In genomic region chr6:139374357-139375238, GRCh38 we compare ENCODE assay signal across 1 cellular context.
TF ChIP-seq lines count a peak whose summit lies in the region.

CITED2 (minus strand) TSS chr6:139374648; CDS start chr6:139373944, 704 bp downstream.

TF ChIP-seq in HepG2, 621 proteins besides CTCF, POLR2A, EP300 and RAD21 (continued from another document and continues in another):
- TF ChIP-seq MTERF4 (CRISPR knock-in tag; IDR thresholded peaks at IDR 0.05), result peak; percentile 62; the same call in 1 of the 2 replicates
- peak; percentile 93; the same call in 1 of the 2 replicates for TF ChIP-seq ZFP36L2 (CRISPR knock-in tag; IDR thresholded peaks at IDR 0.05)
- peak; percentile 64 for TF ChIP-seq ZNF652 (CRISPR knock-in tag; IDR thresholded peaks at IDR 0.05; ENCODE audit: borderline replicate concordance, low read depth)
- TF ChIP-seq TOPORS (CRISPR knock-in tag; IDR thresholded peaks at IDR 0.05), result peak; percentile 92
- no peak for TF ChIP-seq GRHL1 (CRISPR knock-in tag; conservative IDR thresholded peaks at IDR 0.05)
- peak; percentile 98 for TF ChIP-seq KDM4B (CRISPR knock-in tag; IDR thresholded peaks at IDR 0.05)
- peak; percentile 92 for TF ChIP-seq ZNF292 (CRISPR knock-in tag; IDR thresholded peaks at IDR 0.05; ENCODE audit: borderline replicate concordance, low read depth)
- TF ChIP-seq, protein P1, sequence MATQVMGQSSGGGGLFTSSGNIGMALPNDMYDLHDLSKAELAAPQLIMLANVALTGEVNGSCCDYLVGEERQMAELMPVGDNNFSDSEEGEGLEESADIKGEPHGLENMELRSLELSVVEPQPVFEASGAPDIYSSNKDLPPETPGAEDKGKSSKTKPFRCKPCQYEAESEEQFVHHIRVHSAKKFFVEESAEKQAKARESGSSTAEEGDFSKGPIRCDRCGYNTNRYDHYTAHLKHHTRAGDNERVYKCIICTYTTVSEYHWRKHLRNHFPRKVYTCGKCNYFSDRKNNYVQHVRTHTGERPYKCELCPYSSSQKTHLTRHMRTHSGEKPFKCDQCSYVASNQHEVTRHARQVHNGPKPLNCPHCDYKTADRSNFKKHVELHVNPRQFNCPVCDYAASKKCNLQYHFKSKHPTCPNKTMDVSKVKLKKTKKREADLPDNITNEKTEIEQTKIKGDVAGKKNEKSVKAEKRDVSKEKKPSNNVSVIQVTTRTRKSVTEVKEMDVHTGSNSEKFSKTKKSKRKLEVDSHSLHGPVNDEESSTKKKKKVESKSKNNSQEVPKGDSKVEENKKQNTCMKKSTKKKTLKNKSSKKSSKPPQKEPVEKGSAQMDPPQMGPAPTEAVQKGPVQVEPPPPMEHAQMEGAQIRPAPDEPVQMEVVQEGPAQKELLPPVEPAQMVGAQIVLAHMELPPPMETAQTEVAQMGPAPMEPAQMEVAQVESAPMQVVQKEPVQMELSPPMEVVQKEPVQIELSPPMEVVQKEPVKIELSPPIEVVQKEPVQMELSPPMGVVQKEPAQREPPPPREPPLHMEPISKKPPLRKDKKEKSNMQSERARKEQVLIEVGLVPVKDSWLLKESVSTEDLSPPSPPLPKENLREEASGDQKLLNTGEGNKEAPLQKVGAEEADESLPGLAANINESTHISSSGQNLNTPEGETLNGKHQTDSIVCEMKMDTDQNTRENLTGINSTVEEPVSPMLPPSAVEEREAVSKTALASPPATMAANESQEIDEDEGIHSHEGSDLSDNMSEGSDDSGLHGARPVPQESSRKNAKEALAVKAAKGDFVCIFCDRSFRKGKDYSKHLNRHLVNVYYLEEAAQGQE (IDR thresholded peaks at IDR 0.05; ENCODE audit: borderline replicate concordance in 1 of 2, low read depth in 1 of 2, low read length in 2 of 2), result peak in 1 of 2 experiments; percentile 89; a peak in 2 of 4 replicates
- TF ChIP-seq, protein P2, sequence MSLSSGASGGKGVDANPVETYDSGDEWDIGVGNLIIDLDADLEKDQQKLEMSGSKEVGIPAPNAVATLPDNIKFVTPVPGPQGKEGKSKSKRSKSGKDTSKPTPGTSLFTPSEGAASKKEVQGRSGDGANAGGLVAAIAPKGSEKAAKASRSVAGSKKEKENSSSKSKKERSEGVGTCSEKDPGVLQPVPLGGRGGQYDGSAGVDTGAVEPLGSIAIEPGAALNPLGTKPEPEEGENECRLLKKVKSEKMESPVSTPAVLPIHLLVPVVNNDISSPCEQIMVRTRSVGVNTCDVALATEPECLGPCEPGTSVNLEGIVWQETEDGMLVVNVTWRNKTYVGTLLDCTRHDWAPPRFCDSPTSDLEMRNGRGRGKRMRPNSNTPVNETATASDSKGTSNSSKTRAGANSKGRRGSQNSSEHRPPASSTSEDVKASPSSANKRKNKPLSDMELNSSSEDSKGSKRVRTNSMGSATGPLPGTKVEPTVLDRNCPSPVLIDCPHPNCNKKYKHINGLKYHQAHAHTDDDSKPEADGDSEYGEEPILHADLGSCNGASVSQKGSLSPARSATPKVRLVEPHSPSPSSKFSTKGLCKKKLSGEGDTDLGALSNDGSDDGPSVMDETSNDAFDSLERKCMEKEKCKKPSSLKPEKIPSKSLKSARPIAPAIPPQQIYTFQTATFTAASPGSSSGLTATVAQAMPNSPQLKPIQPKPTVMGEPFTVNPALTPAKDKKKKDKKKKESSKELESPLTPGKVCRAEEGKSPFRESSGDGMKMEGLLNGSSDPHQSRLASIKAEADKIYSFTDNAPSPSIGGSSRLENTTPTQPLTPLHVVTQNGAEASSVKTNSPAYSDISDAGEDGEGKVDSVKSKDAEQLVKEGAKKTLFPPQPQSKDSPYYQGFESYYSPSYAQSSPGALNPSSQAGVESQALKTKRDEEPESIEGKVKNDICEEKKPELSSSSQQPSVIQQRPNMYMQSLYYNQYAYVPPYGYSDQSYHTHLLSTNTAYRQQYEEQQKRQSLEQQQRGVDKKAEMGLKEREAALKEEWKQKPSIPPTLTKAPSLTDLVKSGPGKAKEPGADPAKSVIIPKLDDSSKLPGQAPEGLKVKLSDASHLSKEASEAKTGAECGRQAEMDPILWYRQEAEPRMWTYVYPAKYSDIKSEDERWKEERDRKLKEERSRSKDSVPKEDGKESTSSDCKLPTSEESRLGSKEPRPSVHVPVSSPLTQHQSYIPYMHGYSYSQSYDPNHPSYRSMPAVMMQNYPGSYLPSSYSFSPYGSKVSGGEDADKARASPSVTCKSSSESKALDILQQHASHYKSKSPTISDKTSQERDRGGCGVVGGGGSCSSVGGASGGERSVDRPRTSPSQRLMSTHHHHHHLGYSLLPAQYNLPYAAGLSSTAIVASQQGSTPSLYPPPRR (CRISPR knock-in tag; IDR thresholded peaks at IDR 0.05; ENCODE audit: borderline replicate concordance), result peak; percentile 86
- 0 out of 2 replicates have a peak, but pooled peaks have one; percentile 49 for TF ChIP-seq ZNF879 (CRISPR knock-in tag; IDR thresholded peaks at IDR 0.05)
- TF ChIP-seq MAFF (IDR thresholded peaks at IDR 0.05; ENCODE audit: low read depth, low read length), result no peak
- peak; percentile 89; the same call in 1 of the 2 replicates for TF ChIP-seq MAF1 (CRISPR knock-in tag; IDR thresholded peaks at IDR 0.05; ENCODE audit: borderline replicate concordance)
- TF ChIP-seq GATAD2A (CRISPR knock-in tag; IDR thresholded peaks at IDR 0.05), result peak; percentile 92
- peak; percentile 82 for TF ChIP-seq ZNF576 (CRISPR knock-in tag; IDR thresholded peaks at IDR 0.05)
- peak; percentile 92 for TF ChIP-seq HDAC1 (CRISPR knock-in tag; IDR thresholded peaks at IDR 0.05)
- TF ChIP-seq ZNF773 (CRISPR knock-in tag; IDR thresholded peaks at IDR 0.05; ENCODE audit: borderline replicate concordance), result peak; percentile 86; the same call in 1 of the 2 replicates
- TF ChIP-seq, protein P3, sequence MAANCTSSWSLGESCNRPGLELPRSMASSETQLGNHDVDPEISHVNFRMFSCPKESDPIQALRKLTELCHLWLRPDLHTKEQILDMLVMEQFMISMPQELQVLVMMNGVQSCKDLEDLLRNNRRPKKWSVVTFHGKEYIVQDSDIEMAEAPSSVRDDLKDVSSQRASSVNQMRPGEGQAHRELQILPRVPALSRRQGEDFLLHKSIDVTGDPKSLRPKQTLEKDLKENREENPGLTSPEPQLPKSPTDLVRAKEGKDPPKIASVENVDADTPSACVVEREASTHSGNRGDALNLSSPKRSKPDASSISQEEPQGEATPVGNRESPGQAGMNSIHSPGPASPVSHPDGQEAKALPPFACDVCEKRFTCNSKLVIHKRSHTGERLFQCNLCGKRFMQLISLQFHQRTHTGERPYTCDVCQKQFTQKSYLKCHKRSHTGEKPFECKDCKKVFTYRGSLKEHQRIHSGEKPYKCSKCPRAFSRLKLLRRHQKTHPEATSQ (CRISPR knock-in tag; IDR thresholded peaks at IDR 0.05; ENCODE audit: borderline replicate concordance), result peak; percentile 96
- no peak for TF ChIP-seq ATM (IDR thresholded peaks at IDR 0.05; ENCODE audit: borderline replicate concordance)
- TF ChIP-seq ERF (CRISPR knock-in tag; IDR thresholded peaks at IDR 0.05), result peak; percentile 98
- TF ChIP-seq ZNF101 (CRISPR knock-in tag; IDR thresholded peaks at IDR 0.05; ENCODE audit: borderline replicate concordance, low read depth), result peak; percentile 21; the same call in 1 of the 2 replicates
- no peak for TF ChIP-seq SNAI1 (CRISPR knock-in tag; IDR thresholded peaks at IDR 0.05; ENCODE audit: borderline replicate concordance)
- peak; percentile 67 for TF ChIP-seq PPARG (CRISPR knock-in tag; conservative IDR thresholded peaks at IDR 0.05)
- peak; percentile 96 for TF ChIP-seq FLYWCH1 (CRISPR knock-in tag; IDR thresholded peaks at IDR 0.05)
- no peak; the same call in 1 of the 2 replicates for TF ChIP-seq ZNF547 (CRISPR knock-in tag; IDR thresholded peaks at IDR 0.05)
- TF ChIP-seq THAP8 (CRISPR knock-in tag; IDR thresholded peaks at IDR 0.05; ENCODE audit: borderline replicate concordance), result 0 out of 2 replicates have a peak, but pooled peaks have one; percentile 59
- TF ChIP-seq, protein P4, sequence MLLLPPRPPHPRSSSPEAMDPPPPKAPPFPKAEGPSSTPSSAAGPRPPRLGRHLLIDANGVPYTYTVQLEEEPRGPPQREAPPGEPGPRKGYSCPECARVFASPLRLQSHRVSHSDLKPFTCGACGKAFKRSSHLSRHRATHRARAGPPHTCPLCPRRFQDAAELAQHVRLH (CRISPR knock-in tag; IDR thresholded peaks at IDR 0.05; ENCODE audit: borderline replicate concordance, low read depth), result peak; percentile 99
- no peak; the same call in 1 of the 2 replicates for TF ChIP-seq CBX2 (IDR thresholded peaks at IDR 0.05; ENCODE audit: low read depth, low read length)
- TF ChIP-seq CBX2 (CRISPR knock-in tag; IDR thresholded peaks at IDR 0.05; ENCODE audit: low read depth), result peak; percentile 98
- TF ChIP-seq ZBTB44 (CRISPR knock-in tag; IDR thresholded peaks at IDR 0.05), result peak; percentile 92
- TF ChIP-seq, protein P5, sequence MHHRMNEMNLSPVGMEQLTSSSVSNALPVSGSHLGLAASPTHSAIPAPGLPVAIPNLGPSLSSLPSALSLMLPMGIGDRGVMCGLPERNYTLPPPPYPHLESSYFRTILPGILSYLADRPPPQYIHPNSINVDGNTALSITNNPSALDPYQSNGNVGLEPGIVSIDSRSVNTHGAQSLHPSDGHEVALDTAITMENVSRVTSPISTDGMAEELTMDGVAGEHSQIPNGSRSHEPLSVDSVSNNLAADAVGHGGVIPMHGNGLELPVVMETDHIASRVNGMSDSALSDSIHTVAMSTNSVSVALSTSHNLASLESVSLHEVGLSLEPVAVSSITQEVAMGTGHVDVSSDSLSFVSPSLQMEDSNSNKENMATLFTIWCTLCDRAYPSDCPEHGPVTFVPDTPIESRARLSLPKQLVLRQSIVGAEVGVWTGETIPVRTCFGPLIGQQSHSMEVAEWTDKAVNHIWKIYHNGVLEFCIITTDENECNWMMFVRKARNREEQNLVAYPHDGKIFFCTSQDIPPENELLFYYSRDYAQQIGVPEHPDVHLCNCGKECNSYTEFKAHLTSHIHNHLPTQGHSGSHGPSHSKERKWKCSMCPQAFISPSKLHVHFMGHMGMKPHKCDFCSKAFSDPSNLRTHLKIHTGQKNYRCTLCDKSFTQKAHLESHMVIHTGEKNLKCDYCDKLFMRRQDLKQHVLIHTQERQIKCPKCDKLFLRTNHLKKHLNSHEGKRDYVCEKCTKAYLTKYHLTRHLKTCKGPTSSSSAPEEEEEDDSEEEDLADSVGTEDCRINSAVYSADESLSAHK (CRISPR knock-in tag; IDR thresholded peaks at IDR 0.05; ENCODE audit: borderline replicate concordance), result peak; percentile 81; the same call in 1 of the 2 replicates
- TF ChIP-seq FOXM1 (CRISPR knock-in tag; IDR thresholded peaks at IDR 0.05), result no peak
- TF ChIP-seq KLF6 (CRISPR knock-in tag; IDR thresholded peaks at IDR 0.05), result peak; percentile 95
- peak; percentile 90; the same call in 1 of the 2 replicates for TF ChIP-seq ZNF275 (CRISPR knock-in tag; IDR thresholded peaks at IDR 0.05; ENCODE audit: borderline replicate concordance)
- TF ChIP-seq ARID2 (CRISPR knock-in tag; IDR thresholded peaks at IDR 0.05; ENCODE audit: borderline replicate concordance), result peak; percentile 82; the same call in 1 of the 2 replicates
- TF ChIP-seq, protein P6, sequence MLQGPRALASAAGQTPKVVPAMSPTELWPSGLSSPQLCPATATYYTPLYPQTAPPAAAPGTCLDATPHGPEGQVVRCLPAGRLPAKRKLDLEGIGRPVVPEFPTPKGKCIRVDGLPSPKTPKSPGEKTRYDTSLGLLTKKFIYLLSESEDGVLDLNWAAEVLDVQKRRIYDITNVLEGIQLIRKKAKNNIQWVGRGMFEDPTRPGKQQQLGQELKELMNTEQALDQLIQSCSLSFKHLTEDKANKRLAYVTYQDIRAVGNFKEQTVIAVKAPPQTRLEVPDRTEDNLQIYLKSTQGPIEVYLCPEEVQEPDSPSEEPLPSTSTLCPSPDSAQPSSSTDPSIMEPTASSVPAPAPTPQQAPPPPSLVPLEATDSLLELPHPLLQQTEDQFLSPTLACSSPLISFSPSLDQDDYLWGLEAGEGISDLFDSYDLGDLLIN (CRISPR knock-in tag; IDR thresholded peaks at IDR 0.05; ENCODE audit: borderline replicate concordance), result peak; percentile 92
